ENCODE assay signal across 22 cellular contexts in genomic region chr3:8539419-8539818, GRCh38. TPM values are rescaled to one million over a fixed set of nuclear protein-coding genes. Genes with fewer than 3 reads are reported as not detected.
A peak's percentile ranks its signal among the peaks of the same experiment; 100 is the strongest.
DNase-seq lines count a peak whose midpoint lies in the region; ATAC-seq and TF ChIP-seq lines count a peak whose summit lies in the region.
"Had no signal": no experiment of that assay in that cellular context is flagged by ENCODE, and none has a peak within 500 bp of the region (broad histone marks: within the 10 kb centered on the region; RNA-seq: fewer than 3 reads in every experiment).

No MANE protein-coding gene starts in this region.

- peak overlapping the region; percentile 62 for H4K8ac ChIP-seq in mesenchymal stem cell (ENCODE audit: low read length)

- H3K18ac ChIP-seq in mesenchymal stem cell (ENCODE audit: low read depth in 1 of 2, low read length in 2 of 2): peak overlapping the region in 1 of 2 experiments; percentile 91

- TF ChIP-seq POLR2A in vagina (IDR thresholded peaks at IDR 0.05) (no peak), erythroblast (IDR thresholded peaks at IDR 0.05; ENCODE audit: low read length) (no peak), right lobe of liver (IDR thresholded peaks at IDR 0.05) (no peak)

- intact Hi-C loops in right cardiac atrium (cut with DNase I) (no loop called here), left cardiac atrium (cut with DNase I) (no loop called here), vagina (cut with DNase I) (no loop called here), right lobe of liver (cut with DNase I) (no loop called here)

- H3K27ac ChIP-seq in right cardiac atrium (ENCODE audit: low read length): peak overlapping the region; percentile 49
- peak overlapping the region; percentile 58 for H3K27ac ChIP-seq in mesenchymal stem cell (ENCODE audit: low read length, poor library complexity, severe bottlenecking)
- H3K27ac ChIP-seq in vagina: peak overlapping the region; percentile 32
- H3K27ac ChIP-seq in right lobe of liver: no peak overlapping the region
- H3K27ac ChIP-seq: transverse colon had no signal

- no peak for TF ChIP-seq CTCF in astrocyte of the spinal cord (IDR thresholded peaks at IDR 0.05; ENCODE audit: low read depth, low read length)
- TF ChIP-seq CTCF in vagina (IDR thresholded peaks at IDR 0.05): no peak
- no peak for TF ChIP-seq CTCF in right lobe of liver (IDR thresholded peaks at IDR 0.05)

- peaks cover 67 to 74% of the 10 kb centered on the region in 2 experiments for H3K36me3 ChIP-seq in mesenchymal stem cell (ENCODE audit: control insufficient read depth in 1 of 2, insufficient read depth in 2 of 2, low read depth in 1 of 2, low read length in 2 of 2)
- H3K36me3 ChIP-seq in vagina: peaks cover 0 to 8% of the 10 kb centered on the region in 2 donors
- no peaks in the 10 kb centered on the region for H3K36me3 ChIP-seq in right lobe of liver
- H3K36me3 ChIP-seq: transverse colon had no signal

- H3K23ac ChIP-seq in mesenchymal stem cell (ENCODE audit: low read length in 2 of 2): no peak overlapping the region

- H2BK5ac ChIP-seq in mesenchymal stem cell (ENCODE audit: low read depth, low read length, poor library complexity, severe bottlenecking): no peak overlapping the region

- no peak overlapping the region for H2BK15ac ChIP-seq in mesenchymal stem cell (ENCODE audit: low read depth, poor library complexity, severe bottlenecking)

- H3K14ac ChIP-seq in mesenchymal stem cell (ENCODE audit: low read length in 2 of 2): no peak overlapping the region

- H3K79me1 ChIP-seq in mesenchymal stem cell (replicated peaks; ENCODE audit: low read length, poor library complexity, severe bottlenecking): peaks cover 37% of the 10 kb centered on the region

- no peak overlapping the region for H2AFZ ChIP-seq in mesenchymal stem cell (ENCODE audit: low read depth, low read length)

- no peaks in the 10 kb centered on the region for H3K27me3 ChIP-seq in right cardiac atrium (ENCODE audit: control insufficient read depth, insufficient read depth)
- H3K27me3 ChIP-seq in mesenchymal stem cell (ENCODE audit: control insufficient read depth in 1 of 2, insufficient read depth in 1 of 2, low read length in 2 of 2): no peaks in the 10 kb centered on the region
- no peaks in the 10 kb centered on the region for H3K27me3 ChIP-seq in vagina
- no peaks in the 10 kb centered on the region for H3K27me3 ChIP-seq in right lobe of liver
- H3K27me3 ChIP-seq: transverse colon had no signal

- H3K4me1 ChIP-seq in right cardiac atrium (ENCODE audit: control insufficient read depth, insufficient read depth, low read length): peaks cover 8% of the 10 kb centered on the region
- H3K4me1 ChIP-seq in mesenchymal stem cell (ENCODE audit: control insufficient read depth, insufficient read depth, low read depth, low read length): peaks cover 8% of the 10 kb centered on the region
- peaks cover 14% of the 10 kb centered on the region for H3K4me1 ChIP-seq in vagina
- no peaks in the 10 kb centered on the region for H3K4me1 ChIP-seq in right lobe of liver
- H3K4me1 ChIP-seq: transverse colon had no signal

- whole genome bisulfite sequencing in right cardiac atrium: 57% methylated on average over 7 of the region's 7 CpGs
- 6% methylated on average over 6 of the region's 7 CpGs for WGBS in mesenchymal stem cell
- 63% methylated on average over 3 of the region's 7 CpGs for WGBS in right lobe of liver (ENCODE audit: insufficient coverage, low coverage, low lambda C conversion rate, missing lambda C conversion rate)

- peak overlapping the region; percentile 55 for H2AK5ac ChIP-seq in mesenchymal stem cell (ENCODE audit: low read length, severe bottlenecking)

- ATAC-seq in right cardiac atrium (no peak), left cardiac atrium (no peak), right lobe of liver (no peak)
- ATAC-seq: activated T-cell treated with anti-CD3 and anti-CD28 coated beads, Interleukin-2, amount 50 U/mL, for 72 hours; esophagus mucosa; HCT116 had no signal

- H2BK120ac ChIP-seq in mesenchymal stem cell (ENCODE audit: low read depth, low read length): peak overlapping the region; percentile 80

- in situ Hi-C loops in astrocyte of the spinal cord (cut with HindIII; ENCODE audit: low sequenced_read_pairs): no loop called here

- DNase-seq in right cardiac atrium (no peak), left cardiac atrium (no peak), astrocyte of the spinal cord (ENCODE audit: low read depth, low spot score) (peak; percentile 43), mesenchymal stem cell (peak; percentile 84), vagina (ENCODE audit: extremely low spot score in 2 of 2) (no peak), erythroblast (lab: John Stamatoyannopoulos, UW) (no peak), right lobe of liver (no peak), SW480 (ENCODE audit: low spot score) (no peak)
- DNase-seq: activated T-cell treated with anti-CD3 and anti-CD28 coated beads, Interleukin-2, amount 50 U/mL, for 72 hours; CD4-positive, alpha-beta T cell; DMS79; hypothalamus; Karpas-422; kidney; mesendoderm; NCI-H1105 treated with DMSO at 0.1 percent for 48 hours; NCI-H526; SIG-M5; stimulated activated naive CD4-positive, alpha-beta T cell; transverse colon had no signal

- H3K4ac ChIP-seq in mesenchymal stem cell (ENCODE audit: low read depth in 1 of 2, low read length in 2 of 2): peak overlapping the region in 1 of 2 experiments; percentile 89

- H3K9ac ChIP-seq in mesenchymal stem cell (ENCODE audit: low read length): peak overlapping the region; percentile 46

- H3K9me3 ChIP-seq in right cardiac atrium (ENCODE audit: control insufficient read depth, low read length) (no peaks in the 10 kb centered on the region), mesenchymal stem cell (ENCODE audit: control insufficient read depth, low read length) (no peaks in the 10 kb centered on the region), vagina (no peaks in the 10 kb centered on the region), right lobe of liver (no peaks in the 10 kb centered on the region)
- H3K9me3 ChIP-seq: transverse colon had no signal

- no peak overlapping the region for H3K4me3 ChIP-seq in right cardiac atrium (ENCODE audit: low read length)
- H3K4me3 ChIP-seq in astrocyte of the spinal cord (ENCODE audit: low read depth, low read length): no peak overlapping the region
- H3K4me3 ChIP-seq in mesenchymal stem cell (ENCODE audit: insufficient read depth in 1 of 2, low read depth in 1 of 2, low read length in 2 of 2): no peak overlapping the region
- H3K4me3 ChIP-seq in vagina: no peak overlapping the region
- H3K4me3 ChIP-seq in right lobe of liver: no peak overlapping the region
- H3K4me3 ChIP-seq: transverse colon had no signal

- peak overlapping the region in 1 of 2 experiments; percentile 95 for H2BK12ac ChIP-seq in mesenchymal stem cell (ENCODE audit: low read length in 2 of 2)

- peak overlapping the region; percentile 80 for H4K91ac ChIP-seq in mesenchymal stem cell (ENCODE audit: low read length)

- no peak overlapping the region for H3K4me2 ChIP-seq in mesenchymal stem cell (ENCODE audit: low read length, poor library complexity, severe bottlenecking)

RNA-seq across cellular contexts. Expression of gene LMCD1, which starts 37.8 kb away (rescaled TPM):
- total RNA-seq in right cardiac atrium (10 to 100 TPM; 45.6 to 57.8 (median 55.4) TPM), left cardiac atrium (10 to 100 TPM; 52.9 to 63.7 TPM), vagina (78.3 TPM), right lobe of liver (10 to 100 TPM in 3 of 6 experiments, 1 to 10 TPM in 3; 3.0 to 24.0 (median 8.4) TPM)
- 43.4 TPM for polyA plus RNA-seq in right cardiac atrium
- polyA plus RNA-seq in mesenchymal stem cell (2013, experiment 1 of 2): 22.4 TPM
- 23.5 TPM for polyA plus RNA-seq in mesenchymal stem cell (2013, experiment 2 of 2)

Comparison
In these comparisons a context has a peak if more than half of its experiments do, and no peak if none do; other contexts are left out.
1. DNase-seq: peak in astrocyte of the spinal cord (single experiment) and mesenchymal stem cell (single experiment); none in right cardiac atrium (0 of 3), left cardiac atrium (single experiment), vagina (0 of 2), erythroblast (0 of 2), right lobe of liver (0 of 3) and SW480 (single experiment).
2. H3K27ac ChIP-seq: peak in right cardiac atrium (single experiment), mesenchymal stem cell (single experiment) and vagina (single experiment); none in right lobe of liver (0 of 3).